17 cellular contexts compared by ENCODE assay signal in the genomic region with DNA sequence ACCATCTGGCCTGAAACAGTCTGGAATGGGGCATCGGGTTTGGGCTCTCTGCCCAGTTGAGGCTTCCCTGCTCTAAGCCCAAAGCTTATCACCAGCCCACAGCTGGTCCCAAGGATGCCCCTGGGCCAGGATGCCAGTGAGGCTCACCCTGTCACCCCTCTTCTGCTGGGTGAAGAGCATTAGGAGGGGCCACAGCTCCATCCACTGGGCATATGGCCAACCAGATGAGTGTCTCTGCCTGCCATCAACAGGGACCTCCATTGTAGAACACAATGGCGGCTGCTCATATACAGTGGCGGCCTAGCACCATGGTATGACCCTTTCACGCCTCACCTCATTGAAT. TPM values are rescaled to one million over a fixed set of nuclear protein-coding genes. Genes with fewer than 3 reads are reported as not detected.
"Had no signal": no experiment of that assay in that cellular context is flagged by ENCODE, and none has a peak within 500 bp of the region (broad histone marks: within the 10 kb centered on the region; RNA-seq: fewer than 3 reads in every experiment).

No MANE protein-coding gene starts in this region.

- H3K4me3 Mint-ChIP-seq: activated CD4-positive, alpha-beta T cell treated with anti-CD3 and anti-CD28 coated beads for 36 hours; activated CD8-positive, alpha-beta T cell treated with anti-CD3 and anti-CD28 coated beads for 36 hours; activated naive CD4-positive, alpha-beta T cell treated with anti-CD3 and anti-CD28 coated beads for 36 hours; effector memory CD8-positive, alpha-beta T cell had no signal

- DNase-seq: activated CD4-positive, alpha-beta T cell treated with anti-CD3 and anti-CD28 coated beads for 36 hours; activated CD8-positive, alpha-beta memory T cell treated with anti-CD3 and anti-CD28 coated beads, Interleukin-2, amount 50 U/mL, for 48 hours; activated CD8-positive, alpha-beta T cell treated with anti-CD3 and anti-CD28 coated beads for 36 hours; activated naive CD4-positive, alpha-beta T cell treated with anti-CD3 and anti-CD28 coated beads for 36 hours; central memory CD4-positive, alpha-beta T cell; cortex of kidney; effector memory CD8-positive, alpha-beta T cell; stimulated activated CD4-positive, alpha-beta T cell treated with anti-CD3 and anti-CD28 coated beads, Interleukin-1b, Interleukin-23, amount 100 ng/mL, for 48 hours; stimulated activated naive CD4-positive, alpha-beta T cell had no signal

- H3K9me3 Mint-ChIP-seq: activated CD8-positive, alpha-beta T cell treated with anti-CD3 and anti-CD28 coated beads for 36 hours; activated naive CD4-positive, alpha-beta T cell treated with anti-CD3 and anti-CD28 coated beads for 36 hours; effector memory CD8-positive, alpha-beta T cell; neural crest cell had no signal

- H3K4me3 ChIP-seq: gastroesophageal sphincter, hepatocyte, spleen, suprapubic skin had no signal

- H3K27ac ChIP-seq: epithelial cell of prostate, parathyroid adenoma, suprapubic skin, VCaP had no signal

- H3K79me2 ChIP-seq: hepatocyte, parathyroid adenoma had no signal

- H3K36me3 ChIP-seq: gastroesophageal sphincter, spleen, suprapubic skin had no signal

- H3K4me2 ChIP-seq: hepatocyte had no signal

- H3K4me1 ChIP-seq: parathyroid adenoma had no signal

- H2AFZ ChIP-seq: hepatocyte, parathyroid adenoma had no signal

- H3K9ac ChIP-seq: parathyroid adenoma had no signal

- H3K27ac Mint-ChIP-seq: activated CD4-positive, alpha-beta T cell treated with anti-CD3 and anti-CD28 coated beads for 36 hours; activated CD8-positive, alpha-beta T cell treated with anti-CD3 and anti-CD28 coated beads for 36 hours; activated naive CD4-positive, alpha-beta T cell treated with anti-CD3 and anti-CD28 coated beads for 36 hours; effector memory CD8-positive, alpha-beta T cell had no signal

- H3K9me3 ChIP-seq: gastroesophageal sphincter, spleen, suprapubic skin had no signal

RNA-seq across cellular contexts. Expression of a gene that starts 5.6 kb away (rescaled TPM):
- total RNA-seq: activated CD8-positive, alpha-beta T cell treated with anti-CD3 and anti-CD28 coated beads for 36 hours; activated naive CD4-positive, alpha-beta T cell treated with anti-CD3 and anti-CD28 coated beads for 36 hours had no signal
